2 cellular contexts compared by ENCODE assay signal in the genomic region with DNA sequence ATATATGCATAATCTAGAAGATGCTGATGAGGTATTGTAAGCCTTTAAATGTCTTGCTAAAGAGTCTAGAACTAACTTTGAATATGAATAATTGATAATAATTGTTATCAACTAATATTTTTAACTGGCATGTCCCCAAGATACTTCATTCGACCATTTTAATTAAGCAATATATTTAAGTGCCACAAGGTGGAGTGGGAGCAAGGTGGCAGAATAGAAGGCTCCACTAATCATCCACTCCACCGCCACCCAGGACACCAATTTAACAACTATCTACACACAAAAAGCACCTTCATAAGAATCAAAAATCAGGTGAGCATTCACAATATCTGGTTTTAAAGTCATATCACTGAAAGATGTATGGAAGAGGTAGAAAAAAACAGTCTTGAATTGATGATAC.
TF ChIP-seq lines count a peak whose summit lies in the region.

No MANE protein-coding gene starts in this region.

TF ChIP-seq in HepG2, 621 proteins besides CTCF, POLR2A, EP300 and RAD21:
- TF ChIP-seq ZNF44 (CRISPR knock-in tag; IDR thresholded peaks at IDR 0.05) (no peak), ZNF572 (CRISPR knock-in tag; IDR thresholded peaks at IDR 0.05) (no peak), GRHL1 (CRISPR knock-in tag; conservative IDR thresholded peaks at IDR 0.05) (no peak), TBP (CRISPR knock-in tag; IDR thresholded peaks at IDR 0.05) (no peak), ZNF878 (CRISPR knock-in tag; IDR thresholded peaks at IDR 0.05) (no peak), ZFP82 (CRISPR knock-in tag; IDR thresholded peaks at IDR 0.05; ENCODE audit: borderline replicate concordance) (no peak), ZNF773 (CRISPR knock-in tag; IDR thresholded peaks at IDR 0.05; ENCODE audit: borderline replicate concordance) (no peak), SALL1 (CRISPR knock-in tag; IDR thresholded peaks at IDR 0.05) (no peak), SIX1 (CRISPR knock-in tag; IDR thresholded peaks at IDR 0.05; ENCODE audit: borderline replicate concordance) (no peak), ZNF749 (CRISPR knock-in tag; IDR thresholded peaks at IDR 0.05; ENCODE audit: borderline replicate concordance) (no peak), MAX (IDR thresholded peaks at IDR 0.05) (no peak), SOX13 (IDR thresholded peaks at IDR 0.05) (no peak), SOX13 (CRISPR knock-in tag; conservative IDR thresholded peaks at IDR 0.05 in 1 of 2, IDR thresholded peaks at IDR 0.05 in 1 of 2) (no peak), ZNF550 (CRISPR knock-in tag; IDR thresholded peaks at IDR 0.05; ENCODE audit: borderline replicate concordance) (no peak), NR0B2 (CRISPR knock-in tag; IDR thresholded peaks at IDR 0.05) (no peak), NFE2L1 (CRISPR knock-in tag; IDR thresholded peaks at IDR 0.05; ENCODE audit: borderline replicate concordance) (no peak), NCOA1 (CRISPR knock-in tag; IDR thresholded peaks at IDR 0.05) (no peak), ZNF784 (CRISPR knock-in tag; IDR thresholded peaks at IDR 0.05; ENCODE audit: borderline replicate concordance) (no peak)
- TF ChIP-seq, protein P1, sequence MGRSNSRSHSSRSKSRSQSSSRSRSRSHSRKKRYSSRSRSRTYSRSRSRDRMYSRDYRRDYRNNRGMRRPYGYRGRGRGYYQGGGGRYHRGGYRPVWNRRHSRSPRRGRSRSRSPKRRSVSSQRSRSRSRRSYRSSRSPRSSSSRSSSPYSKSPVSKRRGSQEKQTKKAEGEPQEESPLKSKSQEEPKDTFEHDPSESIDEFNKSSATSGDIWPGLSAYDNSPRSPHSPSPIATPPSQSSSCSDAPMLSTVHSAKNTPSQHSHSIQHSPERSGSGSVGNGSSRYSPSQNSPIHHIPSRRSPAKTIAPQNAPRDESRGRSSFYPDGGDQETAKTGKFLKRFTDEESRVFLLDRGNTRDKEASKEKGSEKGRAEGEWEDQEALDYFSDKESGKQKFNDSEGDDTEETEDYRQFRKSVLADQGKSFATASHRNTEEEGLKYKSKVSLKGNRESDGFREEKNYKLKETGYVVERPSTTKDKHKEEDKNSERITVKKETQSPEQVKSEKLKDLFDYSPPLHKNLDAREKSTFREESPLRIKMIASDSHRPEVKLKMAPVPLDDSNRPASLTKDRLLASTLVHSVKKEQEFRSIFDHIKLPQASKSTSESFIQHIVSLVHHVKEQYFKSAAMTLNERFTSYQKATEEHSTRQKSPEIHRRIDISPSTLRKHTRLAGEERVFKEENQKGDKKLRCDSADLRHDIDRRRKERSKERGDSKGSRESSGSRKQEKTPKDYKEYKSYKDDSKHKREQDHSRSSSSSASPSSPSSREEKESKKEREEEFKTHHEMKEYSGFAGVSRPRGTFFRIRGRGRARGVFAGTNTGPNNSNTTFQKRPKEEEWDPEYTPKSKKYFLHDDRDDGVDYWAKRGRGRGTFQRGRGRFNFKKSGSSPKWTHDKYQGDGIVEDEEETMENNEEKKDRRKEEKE (IDR thresholded peaks at IDR 0.05): no peak
- TF ChIP-seq, protein P2, sequence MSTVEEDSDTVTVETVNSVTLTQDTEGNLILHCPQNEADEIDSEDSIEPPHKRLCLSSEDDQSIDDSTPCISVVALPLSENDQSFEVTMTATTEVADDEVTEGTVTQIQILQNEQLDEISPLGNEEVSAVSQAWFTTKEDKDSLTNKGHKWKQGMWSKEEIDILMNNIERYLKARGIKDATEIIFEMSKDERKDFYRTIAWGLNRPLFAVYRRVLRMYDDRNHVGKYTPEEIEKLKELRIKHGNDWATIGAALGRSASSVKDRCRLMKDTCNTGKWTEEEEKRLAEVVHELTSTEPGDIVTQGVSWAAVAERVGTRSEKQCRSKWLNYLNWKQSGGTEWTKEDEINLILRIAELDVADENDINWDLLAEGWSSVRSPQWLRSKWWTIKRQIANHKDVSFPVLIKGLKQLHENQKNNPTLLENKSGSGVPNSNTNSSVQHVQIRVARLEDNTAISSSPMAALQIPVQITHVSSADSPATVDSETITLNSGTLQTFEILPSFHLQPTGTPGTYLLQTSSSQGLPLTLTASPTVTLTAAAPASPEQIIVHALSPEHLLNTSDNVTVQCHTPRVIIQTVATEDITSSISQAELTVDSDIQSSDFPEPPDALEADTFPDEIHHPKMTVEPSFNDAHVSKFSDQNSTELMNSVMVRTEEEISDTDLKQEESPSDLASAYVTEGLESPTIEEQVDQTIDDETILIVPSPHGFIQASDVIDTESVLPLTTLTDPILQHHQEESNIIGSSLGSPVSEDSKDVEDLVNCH (CRISPR knock-in tag; IDR thresholded peaks at IDR 0.05): no peak

TF ChIP-seq in H1, 55 proteins besides CTCF, POLR2A, EP300 and RAD21:
- TF ChIP-seq ZNF274 (IDR thresholded peaks at IDR 0.05; ENCODE audit: borderline replicate concordance, extremely low read depth, low read length): no peak
- no peak for TF ChIP-seq CHD1 (IDR thresholded peaks at IDR 0.05; ENCODE audit: low read depth, low read length)
- TF ChIP-seq BCL11A (IDR thresholded peaks at IDR 0.05; ENCODE audit: low read depth in 2 of 2, low read length in 2 of 2): no peak
- TF ChIP-seq SIN3A (conservative IDR thresholded peaks at IDR 0.05 in 1 of 2, IDR thresholded peaks at IDR 0.05 in 1 of 2; ENCODE audit: low read depth in 1 of 2, low read length in 2 of 2): no peak
- TF ChIP-seq TAF1 (IDR thresholded peaks at IDR 0.05; ENCODE audit: low read depth, low read length): no peak
- no peak for TF ChIP-seq TEAD4 (IDR thresholded peaks at IDR 0.05; ENCODE audit: low read depth, low read length)
- TF ChIP-seq TCF12 (IDR thresholded peaks at IDR 0.05; ENCODE audit: low read depth, low read length): no peak
- TF ChIP-seq PHF8 (conservative IDR thresholded peaks at IDR 0.05; ENCODE audit: low read depth, low read length): no peak
